In the genomic region with DNA sequence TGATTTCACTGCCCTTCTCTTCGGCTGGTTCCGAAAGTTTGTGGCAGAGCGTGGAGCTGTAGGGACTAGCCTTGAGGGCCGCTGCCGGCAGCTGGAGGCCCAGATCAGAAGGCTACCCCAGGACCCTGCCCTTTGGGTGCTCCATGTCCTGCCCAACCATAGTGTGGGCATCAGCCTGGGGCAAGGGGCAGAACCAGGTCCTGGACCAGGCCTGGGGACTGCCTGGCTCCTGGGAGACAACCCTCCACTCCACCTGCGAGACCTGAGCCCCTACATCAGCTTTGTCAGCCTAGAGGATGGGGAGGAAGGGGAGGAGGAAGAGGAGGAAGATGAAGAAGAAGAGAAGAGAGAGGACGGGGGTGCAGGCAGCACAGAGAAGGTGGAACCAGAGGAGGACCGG, we compare ENCODE assay signal across 1 cellular context.
TF ChIP-seq lines count a peak whose summit lies in the region.

No MANE protein-coding gene starts in this region.

TF ChIP-seq in K562, 482 proteins besides CTCF, POLR2A, EP300 and RAD21:
- TF ChIP-seq ZNF263 (CRISPR knock-in tag; IDR thresholded peaks at IDR 0.05; ENCODE audit: borderline replicate concordance) = peak; percentile 71
- no peak for TF ChIP-seq CREBBP (IDR thresholded peaks at IDR 0.05; ENCODE audit: low read depth, low read length)
TF ChIP-seq in K562: peak in this region for 1.
